1 cellular context compared by ENCODE assay signal in the genomic region with DNA sequence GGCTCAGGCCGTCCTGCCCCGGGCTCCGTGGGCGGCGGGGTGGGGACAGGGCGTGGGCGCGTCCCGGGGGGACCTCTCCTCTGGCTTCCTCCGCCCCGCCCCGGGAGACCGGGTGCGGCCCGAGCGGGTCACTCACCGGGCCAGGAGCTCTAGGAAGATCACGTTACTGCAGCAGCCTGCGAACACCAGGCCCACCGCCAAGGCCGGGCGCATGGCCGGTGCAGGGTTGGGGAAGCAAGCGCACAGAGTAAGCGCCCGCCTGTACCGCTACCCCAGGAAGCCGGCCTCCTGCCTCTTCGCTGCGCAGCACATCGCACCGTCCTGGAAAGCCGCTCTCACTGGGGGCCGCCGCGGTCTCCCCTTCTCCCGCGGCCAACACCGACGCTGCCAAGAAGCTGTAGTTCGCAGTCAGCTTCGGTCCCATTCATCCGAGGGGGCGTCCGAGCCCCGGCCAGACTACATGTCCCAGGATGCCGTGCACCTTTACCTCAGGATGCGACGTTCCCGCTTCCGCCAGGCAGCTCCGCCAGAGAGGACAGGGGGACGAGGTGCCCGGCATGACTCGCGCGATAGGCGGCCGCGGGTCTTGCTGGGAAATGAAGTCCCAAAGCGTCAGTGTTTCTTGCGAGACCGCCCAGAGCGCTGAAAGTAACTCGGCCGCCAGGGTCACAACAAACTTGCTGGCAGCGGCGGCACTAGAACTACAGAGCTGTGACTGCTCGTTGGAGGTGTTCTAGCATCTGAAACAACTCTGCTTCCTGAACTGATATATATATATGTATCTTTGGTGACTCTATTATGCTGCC.
TF ChIP-seq lines count a peak whose summit lies in the region.

A gene with protein sequence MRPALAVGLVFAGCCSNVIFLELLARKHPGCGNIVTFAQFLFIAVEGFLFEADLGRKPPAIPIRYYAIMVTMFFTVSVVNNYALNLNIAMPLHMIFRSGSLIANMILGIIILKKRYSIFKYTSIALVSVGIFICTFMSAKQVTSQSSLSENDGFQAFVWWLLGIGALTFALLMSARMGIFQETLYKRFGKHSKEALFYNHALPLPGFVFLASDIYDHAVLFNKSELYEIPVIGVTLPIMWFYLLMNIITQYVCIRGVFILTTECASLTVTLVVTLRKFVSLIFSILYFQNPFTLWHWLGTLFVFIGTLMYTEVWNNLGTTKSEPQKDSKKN (minus strand): TSS at position 392 of the 806 bp plus-strand sequence. CDS start 179 bp downstream, at position 213.

TF ChIP-seq in SK-N-SH, 30 proteins besides CTCF, POLR2A, EP300 and RAD21 (continued from another document):
- TF ChIP-seq TEAD4 (IDR thresholded peaks at IDR 0.05; ENCODE audit: borderline replicate concordance, insufficient read depth): no peak
- TF ChIP-seq, protein P1, sequence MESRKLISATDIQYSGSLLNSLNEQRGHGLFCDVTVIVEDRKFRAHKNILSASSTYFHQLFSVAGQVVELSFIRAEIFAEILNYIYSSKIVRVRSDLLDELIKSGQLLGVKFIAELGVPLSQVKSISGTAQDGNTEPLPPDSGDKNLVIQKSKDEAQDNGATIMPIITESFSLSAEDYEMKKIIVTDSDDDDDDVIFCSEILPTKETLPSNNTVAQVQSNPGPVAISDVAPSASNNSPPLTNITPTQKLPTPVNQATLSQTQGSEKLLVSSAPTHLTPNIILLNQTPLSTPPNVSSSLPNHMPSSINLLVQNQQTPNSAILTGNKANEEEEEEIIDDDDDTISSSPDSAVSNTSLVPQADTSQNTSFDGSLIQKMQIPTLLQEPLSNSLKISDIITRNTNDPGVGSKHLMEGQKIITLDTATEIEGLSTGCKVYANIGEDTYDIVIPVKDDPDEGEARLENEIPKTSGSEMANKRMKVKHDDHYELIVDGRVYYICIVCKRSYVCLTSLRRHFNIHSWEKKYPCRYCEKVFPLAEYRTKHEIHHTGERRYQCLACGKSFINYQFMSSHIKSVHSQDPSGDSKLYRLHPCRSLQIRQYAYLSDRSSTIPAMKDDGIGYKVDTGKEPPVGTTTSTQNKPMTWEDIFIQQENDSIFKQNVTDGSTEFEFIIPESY (IDR thresholded peaks at IDR 0.05; ENCODE audit: borderline replicate concordance, low read depth): peak; percentile 99
- TF ChIP-seq, protein P2, sequence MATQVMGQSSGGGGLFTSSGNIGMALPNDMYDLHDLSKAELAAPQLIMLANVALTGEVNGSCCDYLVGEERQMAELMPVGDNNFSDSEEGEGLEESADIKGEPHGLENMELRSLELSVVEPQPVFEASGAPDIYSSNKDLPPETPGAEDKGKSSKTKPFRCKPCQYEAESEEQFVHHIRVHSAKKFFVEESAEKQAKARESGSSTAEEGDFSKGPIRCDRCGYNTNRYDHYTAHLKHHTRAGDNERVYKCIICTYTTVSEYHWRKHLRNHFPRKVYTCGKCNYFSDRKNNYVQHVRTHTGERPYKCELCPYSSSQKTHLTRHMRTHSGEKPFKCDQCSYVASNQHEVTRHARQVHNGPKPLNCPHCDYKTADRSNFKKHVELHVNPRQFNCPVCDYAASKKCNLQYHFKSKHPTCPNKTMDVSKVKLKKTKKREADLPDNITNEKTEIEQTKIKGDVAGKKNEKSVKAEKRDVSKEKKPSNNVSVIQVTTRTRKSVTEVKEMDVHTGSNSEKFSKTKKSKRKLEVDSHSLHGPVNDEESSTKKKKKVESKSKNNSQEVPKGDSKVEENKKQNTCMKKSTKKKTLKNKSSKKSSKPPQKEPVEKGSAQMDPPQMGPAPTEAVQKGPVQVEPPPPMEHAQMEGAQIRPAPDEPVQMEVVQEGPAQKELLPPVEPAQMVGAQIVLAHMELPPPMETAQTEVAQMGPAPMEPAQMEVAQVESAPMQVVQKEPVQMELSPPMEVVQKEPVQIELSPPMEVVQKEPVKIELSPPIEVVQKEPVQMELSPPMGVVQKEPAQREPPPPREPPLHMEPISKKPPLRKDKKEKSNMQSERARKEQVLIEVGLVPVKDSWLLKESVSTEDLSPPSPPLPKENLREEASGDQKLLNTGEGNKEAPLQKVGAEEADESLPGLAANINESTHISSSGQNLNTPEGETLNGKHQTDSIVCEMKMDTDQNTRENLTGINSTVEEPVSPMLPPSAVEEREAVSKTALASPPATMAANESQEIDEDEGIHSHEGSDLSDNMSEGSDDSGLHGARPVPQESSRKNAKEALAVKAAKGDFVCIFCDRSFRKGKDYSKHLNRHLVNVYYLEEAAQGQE (IDR thresholded peaks at IDR 0.05; ENCODE audit: low read depth, low read length): 0 out of 2 replicates have a peak, but pooled peaks have one; percentile 19
- TF ChIP-seq, protein P3, sequence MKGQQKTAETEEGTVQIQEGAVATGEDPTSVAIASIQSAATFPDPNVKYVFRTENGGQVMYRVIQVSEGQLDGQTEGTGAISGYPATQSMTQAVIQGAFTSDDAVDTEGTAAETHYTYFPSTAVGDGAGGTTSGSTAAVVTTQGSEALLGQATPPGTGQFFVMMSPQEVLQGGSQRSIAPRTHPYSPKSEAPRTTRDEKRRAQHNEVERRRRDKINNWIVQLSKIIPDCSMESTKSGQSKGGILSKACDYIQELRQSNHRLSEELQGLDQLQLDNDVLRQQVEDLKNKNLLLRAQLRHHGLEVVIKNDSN (IDR thresholded peaks at IDR 0.05; ENCODE audit: borderline replicate concordance, low read depth): 0 out of 2 replicates have a peak, but pooled peaks have one; percentile 39
- no peak for TF ChIP-seq EZH2phosphoT487 (IDR thresholded peaks at IDR 0.05; ENCODE audit: borderline replicate concordance, low read depth)
TF ChIP-seq in SK-N-SH: peak in this region for 14.
